In the genomic region with DNA sequence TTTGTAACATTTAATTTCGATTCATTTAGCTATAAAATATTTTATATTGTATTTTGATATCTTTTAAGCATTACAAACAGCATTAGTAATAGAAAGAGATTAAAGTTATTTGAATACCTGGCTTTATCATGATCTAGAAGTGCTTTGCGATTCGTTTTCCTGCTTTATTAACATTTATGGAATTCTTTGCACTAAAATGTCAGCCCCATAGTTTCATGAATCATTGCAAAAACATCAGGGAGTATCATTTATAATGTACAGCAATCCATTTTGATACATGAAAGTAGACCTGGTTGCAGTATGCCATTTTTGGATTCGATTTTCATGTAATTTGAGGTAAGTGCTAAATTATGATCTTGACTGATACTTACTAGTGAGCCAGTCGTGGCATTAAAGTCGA, we compare ENCODE assay signal across 1 cellular context.
TF ChIP-seq lines count a peak whose summit lies in the region.

No MANE protein-coding gene starts in this region.

TF ChIP-seq in SK-N-SH, 30 proteins besides CTCF, POLR2A, EP300 and RAD21 (continued from another document):
- TF ChIP-seq, protein P1, sequence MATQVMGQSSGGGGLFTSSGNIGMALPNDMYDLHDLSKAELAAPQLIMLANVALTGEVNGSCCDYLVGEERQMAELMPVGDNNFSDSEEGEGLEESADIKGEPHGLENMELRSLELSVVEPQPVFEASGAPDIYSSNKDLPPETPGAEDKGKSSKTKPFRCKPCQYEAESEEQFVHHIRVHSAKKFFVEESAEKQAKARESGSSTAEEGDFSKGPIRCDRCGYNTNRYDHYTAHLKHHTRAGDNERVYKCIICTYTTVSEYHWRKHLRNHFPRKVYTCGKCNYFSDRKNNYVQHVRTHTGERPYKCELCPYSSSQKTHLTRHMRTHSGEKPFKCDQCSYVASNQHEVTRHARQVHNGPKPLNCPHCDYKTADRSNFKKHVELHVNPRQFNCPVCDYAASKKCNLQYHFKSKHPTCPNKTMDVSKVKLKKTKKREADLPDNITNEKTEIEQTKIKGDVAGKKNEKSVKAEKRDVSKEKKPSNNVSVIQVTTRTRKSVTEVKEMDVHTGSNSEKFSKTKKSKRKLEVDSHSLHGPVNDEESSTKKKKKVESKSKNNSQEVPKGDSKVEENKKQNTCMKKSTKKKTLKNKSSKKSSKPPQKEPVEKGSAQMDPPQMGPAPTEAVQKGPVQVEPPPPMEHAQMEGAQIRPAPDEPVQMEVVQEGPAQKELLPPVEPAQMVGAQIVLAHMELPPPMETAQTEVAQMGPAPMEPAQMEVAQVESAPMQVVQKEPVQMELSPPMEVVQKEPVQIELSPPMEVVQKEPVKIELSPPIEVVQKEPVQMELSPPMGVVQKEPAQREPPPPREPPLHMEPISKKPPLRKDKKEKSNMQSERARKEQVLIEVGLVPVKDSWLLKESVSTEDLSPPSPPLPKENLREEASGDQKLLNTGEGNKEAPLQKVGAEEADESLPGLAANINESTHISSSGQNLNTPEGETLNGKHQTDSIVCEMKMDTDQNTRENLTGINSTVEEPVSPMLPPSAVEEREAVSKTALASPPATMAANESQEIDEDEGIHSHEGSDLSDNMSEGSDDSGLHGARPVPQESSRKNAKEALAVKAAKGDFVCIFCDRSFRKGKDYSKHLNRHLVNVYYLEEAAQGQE (IDR thresholded peaks at IDR 0.05; ENCODE audit: low read depth, low read length) = no peak
- TF ChIP-seq JUND (IDR thresholded peaks at IDR 0.05) (peak; percentile 51; the same call in 1 of the 2 replicates), GABPA (IDR thresholded peaks at IDR 0.05; ENCODE audit: low read depth) (no peak)
- TF ChIP-seq, protein P2, sequence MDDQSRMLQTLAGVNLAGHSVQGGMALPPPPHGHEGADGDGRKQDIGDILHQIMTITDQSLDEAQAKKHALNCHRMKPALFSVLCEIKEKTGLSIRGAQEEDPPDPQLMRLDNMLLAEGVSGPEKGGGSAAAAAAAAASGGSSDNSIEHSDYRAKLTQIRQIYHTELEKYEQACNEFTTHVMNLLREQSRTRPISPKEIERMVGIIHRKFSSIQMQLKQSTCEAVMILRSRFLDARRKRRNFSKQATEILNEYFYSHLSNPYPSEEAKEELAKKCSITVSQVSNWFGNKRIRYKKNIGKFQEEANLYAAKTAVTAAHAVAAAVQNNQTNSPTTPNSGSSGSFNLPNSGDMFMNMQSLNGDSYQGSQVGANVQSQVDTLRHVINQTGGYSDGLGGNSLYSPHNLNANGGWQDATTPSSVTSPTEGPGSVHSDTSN (IDR thresholded peaks at IDR 0.05) = peak; percentile 77
